Comparison of ENCODE assay signal across 8 cellular contexts in genomic region chr18:48540329-48541025, GRCh38. TPM values are rescaled to one million over a fixed set of nuclear protein-coding genes. Genes with fewer than 3 reads are reported as not detected.
DNase-seq lines count a peak whose midpoint lies in the region; ATAC-seq lines count a peak whose summit lies in the region.

No MANE protein-coding gene starts in this region.

- DNase-seq in NOMO-1 treated with DMSO at 0.1 percent for 48 hours (lab: John Stamatoyannopoulos, UW; ENCODE audit: unreplicated experiment) (peak; percentile 23), NOMO-1 treated with dmso at 0.1 percent for 144 hours (lab: John Stamatoyannopoulos, UW; ENCODE audit: unreplicated experiment) (no peak), SHP77 treated with DMSO at 0.1 percent for 48 hours (lab: John Stamatoyannopoulos, UW) (peak; percentile 11), Right ventricle myocardium superior (peak; percentile 84), occipital lobe (lab: John Stamatoyannopoulos, UW) (peak; percentile 41)
- peak; percentile 54 for DNase-seq in activated naive CD8-positive, alpha-beta T cell treated with anti-CD3 and anti-CD28 coated beads, Interleukin-2, amount 10 ng/mL, durations not matched to agents 7 days and 5 days

- H3K36me3 Mint-ChIP-seq in activated naive CD8-positive, alpha-beta T cell treated with anti-CD3 and anti-CD28 coated beads, Interleukin-2, amount 10 ng/mL, durations not matched to agents 7 days and 5 days = no peaks in the 10 kb centered on the region

- no peak overlapping the region for H3K27ac Mint-ChIP-seq in activated naive CD8-positive, alpha-beta T cell treated with anti-CD3 and anti-CD28 coated beads, Interleukin-2, amount 10 ng/mL, durations not matched to agents 7 days and 5 days

- POLR2A ChIA-PET in activated naive CD8-positive, alpha-beta T cell treated with anti-CD3 and anti-CD28 coated beads, Interleukin-2, amount 10 ng/mL, durations not matched to agents 7 days and 5 days (lab: Charles Lee) = no interaction called here

- no peaks in the 10 kb centered on the region for H3K9me3 Mint-ChIP-seq in activated naive CD8-positive, alpha-beta T cell treated with anti-CD3 and anti-CD28 coated beads, Interleukin-2, amount 10 ng/mL, durations not matched to agents 7 days and 5 days

- ATAC-seq in HG03432 (IDR thresholded peaks at IDR 0.05; ENCODE audit: unreplicated experiment) (peak; percentile 44), Right ventricle myocardium superior (ENCODE audit: poor library complexity) (peak; percentile 74), HG03439 (IDR thresholded peaks at IDR 0.05; ENCODE audit: unreplicated experiment) (no peak)
- peak; percentile 13 for ATAC-seq in activated naive CD8-positive, alpha-beta T cell treated with anti-CD3 and anti-CD28 coated beads, Interleukin-2, amount 10 ng/mL, durations not matched to agents 7 days and 5 days (ENCODE audit: low read depth)

- intact Hi-C loops in Right ventricle myocardium superior (cut with DNase I) = no loop called here

- peaks cover 15% of the 10 kb centered on the region for H3K4me1 Mint-ChIP-seq in activated naive CD8-positive, alpha-beta T cell treated with anti-CD3 and anti-CD28 coated beads, Interleukin-2, amount 10 ng/mL, durations not matched to agents 7 days and 5 days

- H3K27me3 Mint-ChIP-seq in activated naive CD8-positive, alpha-beta T cell treated with anti-CD3 and anti-CD28 coated beads, Interleukin-2, amount 10 ng/mL, durations not matched to agents 7 days and 5 days = peaks cover 24% of the 10 kb centered on the region

- peak overlapping the region; percentile 90 for H3K4me3 Mint-ChIP-seq in activated naive CD8-positive, alpha-beta T cell treated with anti-CD3 and anti-CD28 coated beads, Interleukin-2, amount 10 ng/mL, durations not matched to agents 7 days and 5 days

RNA-seq across cellular contexts. Expression of gene CTIF, which starts 1.6 kb away (rescaled TPM):
- 1 to 10 TPM; 2.4 to 3.0 TPM for total RNA-seq in activated naive CD8-positive, alpha-beta T cell treated with anti-CD3 and anti-CD28 coated beads, Interleukin-2, amount 10 ng/mL, durations not matched to agents 7 days and 5 days
- total RNA-seq in Right ventricle myocardium superior (54.5 TPM), occipital lobe (55.1 TPM)

Comparison
In these comparisons a context has a peak if more than half of its experiments do, and no peak if none do; other contexts are left out.
1. RNA of gene CTIF, which starts 1.6 kb away (total RNA-seq): 55.1 TPM in occipital lobe (single experiment) and 54.5 TPM in Right ventricle myocardium superior (single experiment); 2.4 to 3.0 TPM in activated naive CD8-positive, alpha-beta T cell treated with anti-CD3 and anti-CD28 coated beads, Interleukin-2, amount 10 ng/mL, durations not matched to agents 7 days and 5 days; every median in the first group is over 10 times any median in the second.